ENCODE assay signal across 1 cellular context in genomic region chr6:149545754-149546471, GRCh38.
A peak's percentile ranks its signal among the peaks of the same experiment; 100 is the strongest.
TF ChIP-seq lines count a peak whose summit lies in the region.

TSS of gene PPIL4 (minus strand) at chr6:149546043. CDS start at chr6:149546005, 38 bp downstream.

TF ChIP-seq in HepG2, 621 proteins besides CTCF, POLR2A, EP300 and RAD21 (continued from another document and continues in another):
- TF ChIP-seq SYNCRIP (IDR thresholded peaks at IDR 0.05; ENCODE audit: insufficient read depth, low read depth, low read length) (no peak), ZNF629 (CRISPR knock-in tag; conservative IDR thresholded peaks at IDR 0.05) (no peak), SKI (IDR thresholded peaks at IDR 0.05; ENCODE audit: partially characterized antibody) (peak; percentile 57), TMF1 (CRISPR knock-in tag; IDR thresholded peaks at IDR 0.05; ENCODE audit: low read depth) (peak; percentile 53), WIZ (CRISPR knock-in tag; IDR thresholded peaks at IDR 0.05) (peak; percentile 92), ZBTB49 (CRISPR knock-in tag; IDR thresholded peaks at IDR 0.05; ENCODE audit: borderline replicate concordance) (0 out of 2 replicates have a peak, but pooled peaks have one; percentile 40), ZNF609 (CRISPR knock-in tag; IDR thresholded peaks at IDR 0.05; ENCODE audit: borderline replicate concordance) (no peak), YEATS2 (CRISPR knock-in tag; IDR thresholded peaks at IDR 0.05; ENCODE audit: borderline replicate concordance) (peak; percentile 99), ZNF3 (CRISPR knock-in tag; IDR thresholded peaks at IDR 0.05) (no peak), FOXO1 (CRISPR knock-in tag; IDR thresholded peaks at IDR 0.05) (peak; percentile 83), MZF1 (CRISPR knock-in tag; IDR thresholded peaks at IDR 0.05; ENCODE audit: borderline replicate concordance) (0 out of 2 replicates have a peak, but pooled peaks have one; percentile 5), IKZF4 (CRISPR knock-in tag; IDR thresholded peaks at IDR 0.05; ENCODE audit: borderline replicate concordance, low read depth, not compliant biosample characterization) (peak; percentile 71), TIGD3 (CRISPR knock-in tag; IDR thresholded peaks at IDR 0.05; ENCODE audit: borderline replicate concordance) (no peak), SMAD3 (CRISPR knock-in tag; IDR thresholded peaks at IDR 0.05) (peak; percentile 89), ZNF761 (CRISPR knock-in tag; conservative IDR thresholded peaks at IDR 0.05) (peak; percentile 57), ZNF816 (CRISPR knock-in tag; IDR thresholded peaks at IDR 0.05; ENCODE audit: borderline replicate concordance) (peak; percentile 74; the same call in 1 of the 2 replicates), ZNF556 (CRISPR knock-in tag; IDR thresholded peaks at IDR 0.05; ENCODE audit: borderline replicate concordance) (peak; percentile 70; the same call in 1 of the 2 replicates), TAF1 (CRISPR knock-in tag; IDR thresholded peaks at IDR 0.05) (peak; percentile 81), MAFF (IDR thresholded peaks at IDR 0.05; ENCODE audit: low read depth, low read length) (no peak), BCLAF1 (IDR thresholded peaks at IDR 0.05) (no peak), SPEN (CRISPR knock-in tag; IDR thresholded peaks at IDR 0.05; ENCODE audit: low read depth) (peak; percentile 98), PREB (CRISPR knock-in tag; IDR thresholded peaks at IDR 0.05) (no peak), MED8 (CRISPR knock-in tag; IDR thresholded peaks at IDR 0.05; ENCODE audit: insufficient replicate concordance) (peak; percentile 59), ZHX1 (CRISPR knock-in tag; IDR thresholded peaks at IDR 0.05; ENCODE audit: low read depth) (peak; percentile 86), TBP (CRISPR knock-in tag; IDR thresholded peaks at IDR 0.05) (peak; percentile 96; the same call in 1 of the 2 replicates), RFX1 (IDR thresholded peaks at IDR 0.05) (no peak), ZNF34 (CRISPR knock-in tag; IDR thresholded peaks at IDR 0.05; ENCODE audit: borderline replicate concordance) (peak; percentile 80), ATF7-NPFF (CRISPR knock-in tag; IDR thresholded peaks at IDR 0.05; ENCODE audit: low read depth) (peak; percentile 51; the same call in 1 of the 2 replicates), ATF1 (CRISPR knock-in tag; IDR thresholded peaks at IDR 0.05) (peak; percentile 100), SNAI1 (CRISPR knock-in tag; IDR thresholded peaks at IDR 0.05; ENCODE audit: borderline replicate concordance) (peak; percentile 91), NFE2L1 (CRISPR knock-in tag; IDR thresholded peaks at IDR 0.05; ENCODE audit: borderline replicate concordance) (no peak), SIX4 (CRISPR knock-in tag; IDR thresholded peaks at IDR 0.05) (0 out of 2 replicates have a peak, but pooled peaks have one; percentile 33), GLI4 (CRISPR knock-in tag; IDR thresholded peaks at IDR 0.05; ENCODE audit: borderline replicate concordance) (peak; percentile 79; the same call in 1 of the 2 replicates), RARA (CRISPR knock-in tag; IDR thresholded peaks at IDR 0.05) (0 out of 2 replicates have a peak, but pooled peaks have one; percentile 44), ATM (IDR thresholded peaks at IDR 0.05; ENCODE audit: borderline replicate concordance) (no peak), ZNF549 (CRISPR knock-in tag; IDR thresholded peaks at IDR 0.05) (no peak), ZNF343 (CRISPR knock-in tag; IDR thresholded peaks at IDR 0.05) (peak; percentile 20; the same call in 1 of the 2 replicates), HNRNPH1 (optimal IDR thresholded peaks at IDR 0.05; ENCODE audit: low read depth, low read length) (no peak), MAFK (conservative IDR thresholded peaks at IDR 0.05 in 1 of 2, IDR thresholded peaks at IDR 0.05 in 1 of 2; ENCODE audit: low read length in 2 of 2) (0 out of 4 replicates have a peak, but pooled peaks of 1 of the 2 experiments have one; percentile 5), ZFP36 (IDR thresholded peaks at IDR 0.05; ENCODE audit: borderline replicate concordance, low read depth, low read length, partially characterized antibody) (no peak), SP140L (CRISPR knock-in tag; IDR thresholded peaks at IDR 0.05; ENCODE audit: borderline replicate concordance) (peak; percentile 83; the same call in 1 of the 2 replicates), PRPF4 (IDR thresholded peaks at IDR 0.05; ENCODE audit: low read depth, low read length, poor library complexity, severe bottlenecking) (no peak), YEATS4 (CRISPR knock-in tag; IDR thresholded peaks at IDR 0.05; ENCODE audit: borderline replicate concordance) (peak; percentile 95; the same call in 1 of the 2 replicates), FOXO4 (CRISPR knock-in tag; conservative IDR thresholded peaks at IDR 0.05) (no peak), HNF4A (CRISPR knock-in tag; IDR thresholded peaks at IDR 0.05) (no peak; the same call in 1 of the 2 replicates), ZSCAN25 (CRISPR knock-in tag; IDR thresholded peaks at IDR 0.05) (peak; percentile 36; the same call in 1 of the 2 replicates), ZNF614 (CRISPR knock-in tag; IDR thresholded peaks at IDR 0.05; ENCODE audit: borderline replicate concordance) (peak; percentile 89; the same call in 1 of the 2 replicates), MLLT10 (CRISPR knock-in tag; IDR thresholded peaks at IDR 0.05) (no peak)
